Comparison of ENCODE assay signal across 25 cellular contexts in the genomic region with DNA sequence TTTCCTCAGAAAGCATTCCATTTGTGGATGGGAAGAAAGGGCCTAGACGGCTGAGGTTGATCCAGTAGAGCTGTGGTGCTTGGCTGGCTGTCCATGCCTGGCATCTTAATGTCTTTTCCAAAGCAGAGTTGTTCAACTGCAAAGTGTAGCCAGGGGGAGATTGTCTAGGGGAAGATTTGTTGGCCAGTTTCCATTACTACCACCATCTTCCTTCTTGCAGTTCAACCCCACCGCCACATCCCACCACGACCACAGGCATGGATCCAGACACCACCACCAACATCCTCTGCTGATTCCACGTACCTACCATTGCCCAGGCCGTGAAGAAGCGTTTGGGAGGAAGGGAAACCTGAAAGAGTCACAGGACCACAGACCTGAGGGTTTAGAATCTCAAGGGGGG. TPM values are rescaled to one million over a fixed set of nuclear protein-coding genes. Genes with fewer than 3 reads are reported as not detected.
A peak's percentile ranks its signal among the peaks of the same experiment; 100 is the strongest.
DNase-seq lines count a peak whose midpoint lies in the region; FAIRE-seq and TF ChIP-seq lines count a peak whose summit lies in the region.
"Had no signal": no experiment of that assay in that cellular context is flagged by ENCODE, and none has a peak within 500 bp of the region (broad histone marks: within the 10 kb centered on the region; RNA-seq: fewer than 3 reads in every experiment).

No MANE protein-coding gene starts in this region.

- H3K27me3 Mint-ChIP-seq in endodermal cell (ENCODE audit: insufficient read depth): no peaks in the 10 kb centered on the region
- H3K27me3 Mint-ChIP-seq in nephron progenitor cell (ENCODE audit: low read depth, poor library complexity): no peaks in the 10 kb centered on the region
- H3K27me3 Mint-ChIP-seq: CD4-positive, alpha-beta T cell had no signal

- no peaks in the 10 kb centered on the region for H4K20me1 ChIP-seq in Karpas-422 (ENCODE audit: insufficient read depth, low read depth, low read length)

- peak; percentile 27 for FAIRE-seq in GM12892 (lab: Jason Lieb, UNC)
- FAIRE-seq: A204.1, HTR-8/SVneo, RCC 7860 had no signal

- H3K4me1 ChIP-seq in endodermal cell (ENCODE audit: control insufficient read depth, insufficient read depth, low read length): no peaks in the 10 kb centered on the region
- H3K4me1 ChIP-seq in suprapubic skin: peaks cover 60% of the 10 kb centered on the region
- H3K4me1 ChIP-seq in thyroid gland: peaks cover 11 to 14% of the 10 kb centered on the region in 2 donors
- no peaks in the 10 kb centered on the region for H3K4me1 ChIP-seq in Karpas-422 (ENCODE audit: low read length)

- WGBS in endodermal cell (ENCODE audit: insufficient coverage in 1 of 2, insufficient read length in 1 of 2), 2 experiments: 95% methylated on average over 6 of the region's 6 CpGs; no CpG with 5 or more reads in 1 of the 2 experiments
- 85% methylated on average over 6 of the region's 6 CpGs for WGBS in suprapubic skin
- 91% methylated on average over 6 of the region's 6 CpGs for WGBS in thyroid gland, 2 donors

- no peak for TF ChIP-seq EP300 in suprapubic skin (IDR thresholded peaks at IDR 0.05)

- H3K4me2 ChIP-seq in Karpas-422 (ENCODE audit: low read depth, low read length, poor library complexity, severe bottlenecking): no peak overlapping the region

- no peaks in the 10 kb centered on the region for H3K9me3 Mint-ChIP-seq in endodermal cell
- H3K9me3 Mint-ChIP-seq in nephron progenitor cell: peaks cover 3% of the 10 kb centered on the region
- H3K9me3 Mint-ChIP-seq: CD4-positive, alpha-beta T cell; IgD-negative memory B cell had no signal

- H3K4me3 ChIP-seq in endodermal cell (ENCODE audit: low read length) (no peak overlapping the region), suprapubic skin (no peak overlapping the region), thyroid gland (replicated peaks in 1 of 3) (no peak overlapping the region), Karpas-422 (ENCODE audit: low read length) (no peak overlapping the region)
- H3K4me3 ChIP-seq: GM23248, HAP-1 had no signal

- no peaks in the 10 kb centered on the region for H3K9me2 ChIP-seq in Karpas-422 (replicated peaks; ENCODE audit: insufficient read depth, low read length)

- H2AFZ ChIP-seq in Karpas-422 (ENCODE audit: low read length): no peak overlapping the region

- H3K9ac ChIP-seq in endodermal cell (ENCODE audit: extremely low read depth, low read length, poor library complexity, severe bottlenecking) (no peak overlapping the region), Karpas-422 (ENCODE audit: low read length) (no peak overlapping the region)
- H3K9ac ChIP-seq: GM23248 had no signal

- H3K4me3 Mint-ChIP-seq in endodermal cell: no peak overlapping the region
- no peak overlapping the region for H3K4me3 Mint-ChIP-seq in nephron progenitor cell
- H3K4me3 Mint-ChIP-seq: CD4-positive, alpha-beta T cell; IgD-negative memory B cell had no signal

- no peaks in the 10 kb centered on the region for H3K36me3 ChIP-seq in endodermal cell (ENCODE audit: control insufficient read depth, insufficient read depth, low read length)
- no peaks in the 10 kb centered on the region for H3K36me3 ChIP-seq in suprapubic skin
- H3K36me3 ChIP-seq in thyroid gland: no peaks in the 10 kb centered on the region
- H3K36me3 ChIP-seq in Karpas-422 (ENCODE audit: insufficient read depth, low read length): no peaks in the 10 kb centered on the region
- H3K36me3 ChIP-seq: HAP-1 had no signal

- intact Hi-C loops in thyroid gland (cut with DNase I): no loop called here

- no peaks in the 10 kb centered on the region for H3K79me2 ChIP-seq in Karpas-422 (ENCODE audit: low read length)

- no peak for TF ChIP-seq CTCF in endodermal cell (conservative IDR thresholded peaks at IDR 0.05)
- TF ChIP-seq CTCF in nephron progenitor cell (IDR thresholded peaks at IDR 0.05): no peak
- TF ChIP-seq CTCF in suprapubic skin (IDR thresholded peaks at IDR 0.05): no peak
- TF ChIP-seq CTCF in thyroid gland (IDR thresholded peaks at IDR 0.05): no peak

- no peak for DNase-seq in GM12892 (ENCODE audit: insufficient read length)
- DNase-seq in endodermal cell: peak; percentile 22
- DNase-seq in nephron progenitor cell: no peak
- peak; percentile 31 for DNase-seq in suprapubic skin (ENCODE audit: low spot score in 2 of 2)
- no peak for DNase-seq in thyroid gland
- no peak for DNase-seq in HK-2 (ENCODE audit: unreplicated experiment)
- DNase-seq in Karpas-422: no peak
- DNase-seq in central memory CD4-positive, alpha-beta T cell: no peak
- DNase-seq: CD4-positive, alpha-beta T cell; DMS153; GDM1; MM.1S; NCI-H1092; NCI-H748 treated with DMSO at 0.1 percent for 48 hours; NK-92 treated with Interleukin-12 subunit alpha and Interleukin-12 subunit beta, amount 100 ng/mL, for 24 hours; SHP77 had no signal

- H3K9me3 ChIP-seq in endodermal cell (ENCODE audit: control insufficient read depth, low read length) (no peaks in the 10 kb centered on the region), suprapubic skin (no peaks in the 10 kb centered on the region), thyroid gland (no peaks in the 10 kb centered on the region), Karpas-422 (ENCODE audit: low read length) (no peaks in the 10 kb centered on the region)
- H3K9me3 ChIP-seq: HAP-1 had no signal

- H3K27me3 ChIP-seq in endodermal cell (ENCODE audit: control insufficient read depth, insufficient read depth, low read length, poor library complexity, severe bottlenecking) (no peaks in the 10 kb centered on the region), suprapubic skin (no peaks in the 10 kb centered on the region), thyroid gland (no peaks in the 10 kb centered on the region), Karpas-422 (ENCODE audit: low read length) (no peaks in the 10 kb centered on the region)

- no peak overlapping the region for H3K27ac ChIP-seq in endodermal cell (ENCODE audit: low read depth, low read length)
- no peak overlapping the region for H3K27ac ChIP-seq in suprapubic skin
- H3K27ac ChIP-seq in thyroid gland: peak overlapping the region in 1 of 3 donors; percentile 28
- H3K27ac ChIP-seq in Karpas-422 (ENCODE audit: low read length): no peak overlapping the region
- H3K27ac ChIP-seq: GM23248 had no signal

- peaks cover 7% of the 10 kb centered on the region for H3K4me1 Mint-ChIP-seq in endodermal cell
- H3K4me1 Mint-ChIP-seq in nephron progenitor cell: peaks cover 68% of the 10 kb centered on the region

- H3K27ac Mint-ChIP-seq in endodermal cell (no peak overlapping the region), nephron progenitor cell (peak overlapping the region; percentile 80)
- H3K27ac Mint-ChIP-seq: CD4-positive, alpha-beta T cell; IgD-negative memory B cell had no signal

- no peak for TF ChIP-seq POLR2A in GM12892 (IDR thresholded peaks at IDR 0.05; ENCODE audit: low read depth, low read length)
- TF ChIP-seq POLR2A in suprapubic skin (IDR thresholded peaks at IDR 0.05): no peak
- TF ChIP-seq POLR2A in thyroid gland (IDR thresholded peaks at IDR 0.05): no peak

- H3K36me3 Mint-ChIP-seq in endodermal cell (ENCODE audit: low read depth) (no peaks in the 10 kb centered on the region), nephron progenitor cell (ENCODE audit: low read depth) (no peaks in the 10 kb centered on the region)

RNA-seq across cellular contexts. Expression of gene HAAO, which starts 50.7 kb away (rescaled TPM):
- 15.4 TPM for polyA plus RNA-seq in GM12892 (2012; ENCODE audit: missing spikeins)
- 10 to 100 TPM; 13.4 to 24.2 TPM for total RNA-seq in endodermal cell
- 6.8 TPM for polyA plus RNA-seq in endodermal cell (2013, experiment 1 of 2)
- polyA plus RNA-seq in endodermal cell (2013, experiment 2 of 2): 7.2 TPM
- 1 to 10 TPM; 3.9 to 6.6 (median 4.3) TPM for total RNA-seq in suprapubic skin
- total RNA-seq in thyroid gland: 1 to 10 TPM; 2.2 to 6.8 (median 3.9) TPM
- not detected in 2 replicates for total RNA-seq in Karpas-422 (2014; rRNA removed; shearing (Covaris generic); ENCODE audit: low replicate concordance)
- total RNA-seq: CD4-positive, alpha-beta T cell; Daoy; GM23248; LHCN-M2; NCI-H460 had no signal

Comparison
In these comparisons a context has a peak if more than half of its experiments do, and no peak if none do; other contexts are left out.
1. DNase-seq: peak in endodermal cell (single experiment) and suprapubic skin (2 of 2); none in GM12892 (single experiment), nephron progenitor cell (single experiment), thyroid gland (0 of 2), HK-2 (single experiment), Karpas-422 (single experiment) and central memory CD4-positive, alpha-beta T cell (single experiment).